Comparison of ENCODE assay signal across 21 cellular contexts in the genomic region with DNA sequence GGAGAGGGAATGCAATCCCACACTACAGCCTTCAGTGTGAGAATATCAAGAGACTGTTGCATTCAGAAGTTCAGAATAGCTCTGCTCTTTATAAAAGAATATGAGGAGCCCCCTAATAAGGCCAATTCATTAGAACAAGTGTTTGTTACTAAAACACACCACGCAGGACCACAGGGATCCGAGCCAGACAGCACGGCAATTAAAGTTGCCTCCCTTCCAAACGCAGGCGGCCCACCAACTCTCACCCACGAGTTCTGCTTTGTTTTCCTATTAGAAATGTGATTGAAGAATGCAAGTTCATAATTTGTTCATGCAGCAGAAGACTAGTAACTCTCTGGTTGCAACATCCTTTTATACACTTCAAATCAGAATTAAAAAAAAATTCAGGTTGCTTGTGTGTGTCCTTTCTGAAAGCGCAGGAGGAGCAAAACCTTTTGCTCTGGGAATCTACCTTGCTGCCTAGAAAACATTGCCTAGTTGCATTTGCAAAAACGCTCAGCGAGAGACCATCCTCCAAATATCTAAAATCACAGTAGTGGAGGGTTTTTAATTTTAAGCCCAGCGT.
DNase-seq lines count a peak whose midpoint lies in the region; ATAC-seq and TF ChIP-seq lines count a peak whose summit lies in the region.
"Had no signal": no experiment of that assay in that cellular context is flagged by ENCODE, and none has a peak within 500 bp of the region (broad histone marks: within the 10 kb centered on the region; RNA-seq: fewer than 3 reads in every experiment).

No MANE protein-coding gene starts in this region.

- H3K36me3 ChIP-seq in HUES6 (ENCODE audit: control insufficient read depth, insufficient read depth, low read length) (no peaks in the 10 kb centered on the region), testis (ENCODE audit: low read depth, missing control alignments) (no peaks in the 10 kb centered on the region)

- peaks cover 80% of the 10 kb centered on the region for H3K4me1 Mint-ChIP-seq in brain
- H3K4me1 Mint-ChIP-seq in mesothelial cell of epicardium: peaks cover 60% of the 10 kb centered on the region
- H3K4me1 Mint-ChIP-seq: naive B cell had no signal

- H3K27me3 ChIP-seq in HUES6 (ENCODE audit: control insufficient read depth, insufficient read depth, low read length): no peaks in the 10 kb centered on the region
- H3K27me3 ChIP-seq in testis: no peaks in the 10 kb centered on the region

- H3K27ac Mint-ChIP-seq in brain: peak overlapping the region in 4 of 5 experiments; percentile 93 to 99 (median 96)
- peak overlapping the region; percentile 5 for H3K27ac Mint-ChIP-seq in mesothelial cell of epicardium
- H3K27ac Mint-ChIP-seq: activated CD8-positive, alpha-beta memory T cell treated with anti-CD3 and anti-CD28 coated beads, Interleukin-2, amount 10 ng/mL, durations not matched to agents 7 days and 5 days; progenitor cell of endocrine pancreas had no signal

- H3K9me3 ChIP-seq in HUES6 (ENCODE audit: control insufficient read depth, insufficient read depth, low read depth, low read length): no peaks in the 10 kb centered on the region
- H3K9me3 ChIP-seq in testis: no peaks in the 10 kb centered on the region

- TF ChIP-seq CTCF in brain (conservative IDR thresholded peaks at IDR 0.05) (no peak), mesothelial cell of epicardium (IDR thresholded peaks at IDR 0.05; ENCODE audit: unreplicated experiment) (no peak), testis (IDR thresholded peaks at IDR 0.05) (no peak)

- peak overlapping the region; percentile 76 to 83 (median 79) for H3K4me3 Mint-ChIP-seq in brain
- no peak overlapping the region for H3K4me3 Mint-ChIP-seq in mesothelial cell of epicardium
- H3K4me3 Mint-ChIP-seq: activated CD8-positive, alpha-beta memory T cell treated with anti-CD3 and anti-CD28 coated beads, Interleukin-2, amount 10 ng/mL, durations not matched to agents 7 days and 5 days; naive B cell had no signal

- no peak for DNase-seq in mesothelial cell of epicardium (ENCODE audit: low spot score in 2 of 2, unreplicated experiment in 2 of 2)
- no peak for DNase-seq in testis
- no peak for DNase-seq in COLO829 (ENCODE audit: low spot score)
- DNase-seq in NCI-H1436 (lab: John Stamatoyannopoulos, UW): no peak
- DNase-seq: activated CD4-positive, alpha-beta T cell treated with anti-CD3 and anti-CD28 coated beads for 4 hours; activated CD8-positive, alpha-beta memory T cell treated with anti-CD3 and anti-CD28 coated beads, Interleukin-2, amount 10 ng/mL, durations not matched to agents 7 days and 5 days; foreskin fibroblast; KBM-7; naive B cell; NCI-H1694 treated with DMSO at 0.1 percent for 48 hours; NCI-H69; stimulated activated CD4-positive, alpha-beta T cell treated with anti-CD3 and anti-CD28 coated beads, Interleukin-2, amount 100 ng/mL, for 48 hours; stimulated activated naive CD8-positive, alpha-beta T cell treated with anti-CD3 and anti-CD28 coated beads, Interleukin-15, Interleukin-2, amounts not matched to agents 100 U/mL and 50 U/mL, for 24 hours had no signal

- WGBS in testis, 2 donors: 43 to 57% methylated on average over 10 of the region's 10 CpGs

- H3K27me3 Mint-ChIP-seq in brain: peaks cover 26% of the 10 kb centered on the region
- no peaks in the 10 kb centered on the region for H3K27me3 Mint-ChIP-seq in mesothelial cell of epicardium (ENCODE audit: low read depth)

- peaks cover 37% of the 10 kb centered on the region for H3K4me1 ChIP-seq in HUES6 (ENCODE audit: control insufficient read depth, insufficient read depth, low read length)
- peaks cover 21% of the 10 kb centered on the region for H3K4me1 ChIP-seq in testis

- H3K4me3 ChIP-seq in HUES6 (ENCODE audit: low read depth, low read length): peak overlapping the region; percentile 29
- no peak overlapping the region for H3K4me3 ChIP-seq in testis
- H3K4me3 ChIP-seq: smooth muscle cell had no signal

- peak overlapping the region; percentile 15 for H3K9ac ChIP-seq in HUES6 (ENCODE audit: low read length)

- H3K27ac ChIP-seq in HUES6 (ENCODE audit: low read depth, low read length) (no peak overlapping the region), testis (peak overlapping the region; percentile 52 to 91)
- H3K27ac ChIP-seq: C4-2B had no signal

- H3K36me3 Mint-ChIP-seq in brain: no peaks in the 10 kb centered on the region
- no peaks in the 10 kb centered on the region for H3K36me3 Mint-ChIP-seq in mesothelial cell of epicardium
- H3K36me3 Mint-ChIP-seq: activated CD8-positive, alpha-beta memory T cell treated with anti-CD3 and anti-CD28 coated beads, Interleukin-2, amount 10 ng/mL, durations not matched to agents 7 days and 5 days; naive B cell had no signal

- ATAC-seq in HG03139 (IDR thresholded peaks at IDR 0.05; ENCODE audit: unreplicated experiment) (no peak), GM18870 (IDR thresholded peaks at IDR 0.05; ENCODE audit: unreplicated experiment) (no peak)
- ATAC-seq: activated CD8-positive, alpha-beta memory T cell treated with anti-CD3 and anti-CD28 coated beads, Interleukin-2, amount 10 ng/mL, durations not matched to agents 7 days and 5 days; Right ventricle myocardium inferior; stimulated activated naive CD8-positive, alpha-beta T cell treated with anti-CD3 and anti-CD28 coated beads, Interleukin-15, Interleukin-2, amounts not matched to agents 100 U/mL and 50 U/mL, for 24 hours had no signal

- no peak for TF ChIP-seq POLR2A in testis (IDR thresholded peaks at IDR 0.05)

- intact Hi-C loops in testis (cut with DNase I; ENCODE audit: low total_unique reads): no loop called here

- H3K9me3 Mint-ChIP-seq in brain: no peaks in the 10 kb centered on the region
- no peaks in the 10 kb centered on the region for H3K9me3 Mint-ChIP-seq in mesothelial cell of epicardium
